22 cellular contexts compared by ENCODE assay signal in the genomic region with DNA sequence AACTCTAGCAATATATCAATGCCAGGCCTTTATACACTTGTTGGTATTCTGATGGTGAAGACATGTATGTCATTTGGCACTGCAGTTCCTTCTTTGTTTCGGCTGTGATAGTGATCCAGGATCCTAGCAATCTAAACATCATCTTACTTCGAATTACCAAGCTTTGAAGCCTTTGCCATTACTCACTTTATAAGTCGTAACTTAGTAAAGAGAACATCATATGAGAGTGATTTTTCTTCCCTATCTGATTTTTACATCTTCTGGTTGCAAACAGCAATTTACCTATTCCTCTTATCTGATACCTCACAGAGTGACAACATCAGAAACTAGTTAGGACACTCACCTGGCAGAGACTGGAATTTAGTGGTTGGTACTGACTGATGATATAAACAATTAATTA. TPM values are rescaled to one million over a fixed set of nuclear protein-coding genes. Genes with fewer than 3 reads are reported as not detected.
A peak's percentile ranks its signal among the peaks of the same experiment; 100 is the strongest.
DNase-seq lines count a peak whose midpoint lies in the region; ATAC-seq and TF ChIP-seq lines count a peak whose summit lies in the region.
"Had no signal": no experiment of that assay in that cellular context is flagged by ENCODE, and none has a peak within 500 bp of the region (broad histone marks: within the 10 kb centered on the region; RNA-seq: fewer than 3 reads in every experiment).

No MANE protein-coding gene starts in this region.

- H3K18ac ChIP-seq in IMR-90 (ENCODE audit: low read depth, low read length): no peak overlapping the region; the same call in 1 of the 2 replicates
- H3K18ac ChIP-seq in trophoblast cell (ENCODE audit: low read length): no peak overlapping the region

- no peak for ATAC-seq in IMR-90 (ENCODE audit: low read depth)
- no peak for ATAC-seq in heart right ventricle
- ATAC-seq in HG03196 (IDR thresholded peaks at IDR 0.05; ENCODE audit: unreplicated experiment): no peak
- no peak for ATAC-seq in GM21723 (IDR thresholded peaks at IDR 0.05; ENCODE audit: unreplicated experiment)
- ATAC-seq: A549; CD8-positive, alpha-beta T cell; GM12878 had no signal

- H4K5ac ChIP-seq in IMR-90 (ENCODE audit: low read depth, low read length): no peak overlapping the region

- H3K27ac ChIP-seq in IMR-90 (ENCODE audit: insufficient read depth, low read length) (no peak overlapping the region), trophoblast cell (ENCODE audit: low read depth, low read length) (no peak overlapping the region), heart right ventricle (no peak overlapping the region)
- H3K27ac ChIP-seq: 22Rv1; A549; BLaER1 treated with 17β-estradiol and CSF1 and Interleukin-3, amounts not matched to agents 10 nM and 100 nM; C4-2B had no signal

- H3K4me3 ChIP-seq in IMR-90 (ENCODE audit: insufficient read depth, low read depth, low read length) (no peak overlapping the region), trophoblast cell (ENCODE audit: low read depth, low read length) (no peak overlapping the region), heart right ventricle (no peak overlapping the region)
- H3K4me3 ChIP-seq: A549; BLaER1 treated with 17β-estradiol and CSF1 and Interleukin-3, amounts not matched to agents 10 nM and 100 nM; GM12878 had no signal

- H3K9me1 ChIP-seq in IMR-90 (ENCODE audit: insufficient read depth, low read length): peaks cover 7% of the 10 kb centered on the region; the same call in 1 of the 2 replicates

- BruUV-seq in IMR-90 (replicated peaks; lab: Mats Ljungman, UMichigan): no TSS peak

- no peaks in the 10 kb centered on the region for H3K36me3 ChIP-seq in IMR-90 (ENCODE audit: control insufficient read depth, insufficient read depth, low read length)
- no peaks in the 10 kb centered on the region for H3K36me3 ChIP-seq in trophoblast cell (ENCODE audit: control insufficient read depth in 1 of 2, insufficient read depth in 2 of 2, low read length in 2 of 2)
- H3K36me3 ChIP-seq in heart right ventricle: no peaks in the 10 kb centered on the region
- H3K36me3 ChIP-seq: BLaER1 treated with 17β-estradiol and CSF1 and Interleukin-3, amounts not matched to agents 10 nM and 100 nM had no signal

- H3K4me1 ChIP-seq in IMR-90 (ENCODE audit: control insufficient read depth, insufficient read depth, low read length) (peaks cover 6% of the 10 kb centered on the region), trophoblast cell (ENCODE audit: control insufficient read depth in 1 of 2, insufficient read depth in 2 of 2, low read length in 2 of 2) (peaks cover 0 to 2% of the 10 kb centered on the region in 2 experiments), heart right ventricle (peaks cover 0 to 16% (median 5%) of the 10 kb centered on the region in 9 donors)
- H3K4me1 ChIP-seq: A549, Caco-2 had no signal

- H2BK120ac ChIP-seq in IMR-90 (ENCODE audit: low read depth, low read length) (no peak overlapping the region), trophoblast cell (ENCODE audit: insufficient read depth, low read length, poor library complexity) (no peak overlapping the region)

- H2BK5ac ChIP-seq in IMR-90 (ENCODE audit: low read depth, low read length, poor library complexity, severe bottlenecking) (no peak overlapping the region), trophoblast cell (ENCODE audit: low read depth, low read length, poor library complexity) (no peak overlapping the region)

- H3K4me2 ChIP-seq in IMR-90 (ENCODE audit: low read depth, low read length) (no peak overlapping the region), trophoblast cell (ENCODE audit: low read length) (no peak overlapping the region)
- H3K4me2 ChIP-seq: A549; BLaER1 treated with 17β-estradiol and CSF1 and Interleukin-3, amounts not matched to agents 10 nM and 100 nM had no signal

- no peaks in the 10 kb centered on the region for H3K79me2 ChIP-seq in trophoblast cell (ENCODE audit: control insufficient read depth, insufficient read depth, low read length, poor library complexity)

- TF ChIP-seq CTCF in IMR-90 (conservative IDR thresholded peaks at IDR 0.05; ENCODE audit: low read depth, low read length): no peak
- TF ChIP-seq CTCF in heart right ventricle (IDR thresholded peaks at IDR 0.05): no peak

- no peak for DNase-seq in IMR-90
- DNase-seq in globus pallidus (ENCODE audit: low spot score): peak; percentile 9
- peak; percentile 9 to 79 for DNase-seq in trophoblast cell
- peak; percentile 23 for DNase-seq in renal cortical epithelial cell (ENCODE audit: low read depth)
- no peak for DNase-seq in heart right ventricle
- DNase-seq: AML-193; Caco-2; Calu3; CD4-positive, alpha-beta T cell; CD8-positive, alpha-beta T cell; DMS53; DMS79; DND-41; EL; GDM1 had no signal

- no CpG with 5 or more reads among the region's 3 CpGs for WGBS in IMR-90 (ENCODE audit: extremely low coverage in 2 of 2, insufficient read length in 1 of 2), 2 experiments
- no CpG with 5 or more reads among the region's 3 CpGs for WGBS in trophoblast cell (ENCODE audit: extremely low coverage, insufficient coverage, insufficient read length)
- WGBS in heart right ventricle, 2 donors: 83 to 88% methylated on average over 3 of the region's 3 CpGs

- H3K14ac ChIP-seq in IMR-90 (replicated peaks; ENCODE audit: low read depth, low read length) (no peak overlapping the region), trophoblast cell (ENCODE audit: low read length) (no peak overlapping the region)

- H4K91ac ChIP-seq in IMR-90 (ENCODE audit: insufficient read depth, low read depth, low read length) (no peak overlapping the region), trophoblast cell (ENCODE audit: low read depth, low read length) (no peak overlapping the region)

- H4K20me1 ChIP-seq in IMR-90 (ENCODE audit: insufficient read depth, low read length): no peaks in the 10 kb centered on the region
- H4K20me1 ChIP-seq: BLaER1 treated with 17β-estradiol and CSF1 and Interleukin-3, amounts not matched to agents 10 nM and 100 nM had no signal

- no peak overlapping the region for H2AK9ac ChIP-seq in IMR-90 (replicated peaks; ENCODE audit: low read depth, low read length, poor library complexity)

- H3K27me3 ChIP-seq in IMR-90 (ENCODE audit: control insufficient read depth, insufficient read depth, low read length) (no peaks in the 10 kb centered on the region), trophoblast cell (ENCODE audit: insufficient read depth, low read length) (no peaks in the 10 kb centered on the region), heart right ventricle (no peaks in the 10 kb centered on the region)
- H3K27me3 ChIP-seq: BLaER1 treated with 17β-estradiol and CSF1 and Interleukin-3, amounts not matched to agents 10 nM and 100 nM had no signal

- no peak overlapping the region for H2AFZ ChIP-seq in IMR-90 (replicated peaks; ENCODE audit: low read length, poor library complexity)
- H2AFZ ChIP-seq in trophoblast cell (ENCODE audit: insufficient read depth, low read length, poor library complexity): no peak overlapping the region

- H3K9ac ChIP-seq in IMR-90 (ENCODE audit: low read depth, low read length): no peak overlapping the region
- H3K9ac ChIP-seq in trophoblast cell (ENCODE audit: low read length): no peak overlapping the region
- H3K9ac ChIP-seq: BLaER1 treated with 17β-estradiol and CSF1 and Interleukin-3, amounts not matched to agents 10 nM and 100 nM had no signal

- no peak for TF ChIP-seq POLR2A in IMR-90 (IDR thresholded peaks at IDR 0.05; ENCODE audit: low read depth, low read length)

- H2BK12ac ChIP-seq in trophoblast cell (ENCODE audit: low read length): no peak overlapping the region

- POLR2A ChIA-PET in IMR-90 (lab: Charles Lee; ENCODE audit: unreplicated experiment): no interaction called here

- in situ Hi-C loops in IMR-90 (cut with MboI; ENCODE audit: low sequenced_read_pairs): no loop called here

- H2AK5ac ChIP-seq in IMR-90 (ENCODE audit: low read depth, low read length): no peak overlapping the region
- H2AK5ac ChIP-seq in trophoblast cell (ENCODE audit: low read length): no peak overlapping the region

- H2BK15ac ChIP-seq in IMR-90 (ENCODE audit: low read depth, low read length): 0 out of 3 replicates have a peak overlapping the region, but pooled peaks have one; percentile 7

- dilution Hi-C loops in IMR-90 (cut with HindIII; ENCODE audit: low sequenced_read_pairs, unreplicated experiment): no loop called here

- H3K56ac ChIP-seq in IMR-90 (ENCODE audit: extremely low read depth, insufficient read depth, low read length): no peak overlapping the region

- H3K4ac ChIP-seq in IMR-90 (ENCODE audit: low read depth, low read length): no peak overlapping the region
- H3K4ac ChIP-seq in trophoblast cell (ENCODE audit: low read depth, low read length): no peak overlapping the region

- H3K23ac ChIP-seq in IMR-90 (ENCODE audit: low read depth, low read length) (no peak overlapping the region), trophoblast cell (ENCODE audit: low read length) (no peak overlapping the region)

- no peak for TF ChIP-seq RAD21 in IMR-90 (IDR thresholded peaks at IDR 0.05; ENCODE audit: low read length)

- H4K12ac ChIP-seq in trophoblast cell (ENCODE audit: low read depth, low read length): no peak overlapping the region

- no peak overlapping the region for H2BK20ac ChIP-seq in IMR-90 (ENCODE audit: low read depth, low read length)

- CTCF ChIA-PET in IMR-90 (lab: Yijun Ruan, JAX): interaction anchor here (0.9 kb wide), 1 partner anchor 85 kb away, joined by 3 read pairs; no protein-coding TSS in a partner anchor

- no peak overlapping the region for H4K8ac ChIP-seq in IMR-90 (ENCODE audit: low read depth in 2 of 2, low read length in 2 of 2)
- no peak overlapping the region for H4K8ac ChIP-seq in trophoblast cell (ENCODE audit: low read depth, low read length)

- H3K79me1 ChIP-seq in IMR-90 (ENCODE audit: low read depth in 1 of 2, low read length in 2 of 2): no peaks in the 10 kb centered on the region
- no peaks in the 10 kb centered on the region for H3K79me1 ChIP-seq in trophoblast cell (ENCODE audit: low read length)

- no peaks in the 10 kb centered on the region for H3K9me3 ChIP-seq in IMR-90 (ENCODE audit: control insufficient read depth, insufficient read depth, low read length)
- H3K9me3 ChIP-seq in trophoblast cell (ENCODE audit: insufficient read depth, low read depth, low read length): no peaks in the 10 kb centered on the region
- no peaks in the 10 kb centered on the region for H3K9me3 ChIP-seq in heart right ventricle
- H3K9me3 ChIP-seq: A549, Caco-2 had no signal

- intact Hi-C loops in IMR-90 (cut with micrococcal nuclease) (loop anchor here (5.0 kb wide), 1 partner anchor 33 kb away; no protein-coding TSS in a partner anchor), heart right ventricle (cut with DNase I) (no loop called here)

TF ChIP-seq in IMR-90, 13 proteins besides CTCF, POLR2A, EP300 and RAD21 (continues in another document):
- TF ChIP-seq MAZ (IDR thresholded peaks at IDR 0.05; ENCODE audit: borderline replicate concordance, low read depth, low read length) (no peak), FOS (IDR thresholded peaks at IDR 0.05; ENCODE audit: low read depth, low read length) (no peak), CHD1 (IDR thresholded peaks at IDR 0.05; ENCODE audit: low read depth, low read length) (no peak)

RNA-seq across cellular contexts. Expression of gene BPGM, which starts 7.6 kb away (rescaled TPM):
- 18.8 and 32.8 TPM in 2 replicates for total RNA-seq in IMR-90 (2012; rRNA removed)
- 16.8 and 20.0 TPM in 2 replicates for polyA plus RNA-seq in IMR-90 (2012; rRNA removed)
- polyA plus RNA-seq in IMR-90 (2012; cell fraction: cytosol; rRNA removed): 5.1 and 9.8 TPM in 2 replicates
- polyA plus RNA-seq in IMR-90 (2012; cell fraction: nucleus; rRNA removed; ENCODE audit: low replicate concordance): 1.6 and 14.7 TPM in 2 replicates
- 21.2 and 21.3 TPM in 2 replicates for polyA plus RNA-seq in trophoblast cell (2013)
- 45.8 and 118 TPM in 2 replicates for total RNA-seq in renal cortical epithelial cell
- total RNA-seq in heart right ventricle: 10 to 100 TPM; 12.4 to 19.7 (median 14.1) TPM
- 10 to 100 TPM; 15.7 to 19.7 TPM for polyA plus RNA-seq in heart right ventricle

Comparison
In these comparisons a context has a peak if more than half of its experiments do, and no peak if none do; other contexts are left out.
1. DNase-seq: peak in globus pallidus (single experiment), trophoblast cell (2 of 2) and renal cortical epithelial cell (single experiment); none in IMR-90 (single experiment) and heart right ventricle (0 of 2).